ENCODE assay signal across 8 cellular contexts in genomic region chr6:157227202-157228166, GRCh38.
A peak's percentile ranks its signal among the peaks of the same experiment; 100 is the strongest.
DNase-seq lines count a peak whose midpoint lies in the region; ATAC-seq and TF ChIP-seq lines count a peak whose summit lies in the region.

No MANE protein-coding gene starts in this region.

- no peak overlapping the region for H3K23ac ChIP-seq in mesenchymal stem cell (ENCODE audit: low read length in 2 of 2)

- no peaks in the 10 kb centered on the region for H3K36me3 ChIP-seq in thyroid gland
- H3K36me3 ChIP-seq in mesenchymal stem cell (ENCODE audit: control insufficient read depth in 1 of 2, insufficient read depth in 2 of 2, low read depth in 1 of 2, low read length in 2 of 2), result peaks cover 0 to 6% of the 10 kb centered on the region in 2 experiments

- H2AFZ ChIP-seq in mesenchymal stem cell (ENCODE audit: low read depth, low read length), result no peak overlapping the region

- no peaks in the 10 kb centered on the region for H3K9me3 ChIP-seq in thyroid gland
- H3K9me3 ChIP-seq in mesenchymal stem cell (ENCODE audit: control insufficient read depth, low read length), result no peaks in the 10 kb centered on the region

- H4K8ac ChIP-seq in mesenchymal stem cell (ENCODE audit: low read length), result no peak overlapping the region

- no peaks in the 10 kb centered on the region for H3K79me1 ChIP-seq in mesenchymal stem cell (replicated peaks; ENCODE audit: low read length, poor library complexity, severe bottlenecking)

- H3K27ac ChIP-seq in thyroid gland, result no peak overlapping the region
- no peak overlapping the region for H3K27ac ChIP-seq in mesenchymal stem cell (ENCODE audit: low read length, poor library complexity, severe bottlenecking)

- H2BK5ac ChIP-seq in mesenchymal stem cell (ENCODE audit: low read depth, low read length, poor library complexity, severe bottlenecking), result no peak overlapping the region

- no peak overlapping the region for H4K91ac ChIP-seq in mesenchymal stem cell (ENCODE audit: low read length)

- TF ChIP-seq POLR2A in thyroid gland (IDR thresholded peaks at IDR 0.05), result no peak

- H3K27me3 ChIP-seq in thyroid gland (no peaks in the 10 kb centered on the region), mesenchymal stem cell (ENCODE audit: control insufficient read depth in 1 of 2, insufficient read depth in 1 of 2, low read length in 2 of 2) (peaks cover 0 to 15% of the 10 kb centered on the region in 2 experiments)

- no peak overlapping the region for H2BK120ac ChIP-seq in mesenchymal stem cell (ENCODE audit: low read depth, low read length)

- peaks cover 0 to 8% of the 10 kb centered on the region in 2 donors for H3K4me1 ChIP-seq in thyroid gland
- peaks cover 6% of the 10 kb centered on the region for H3K4me1 ChIP-seq in mesenchymal stem cell (ENCODE audit: control insufficient read depth, insufficient read depth, low read depth, low read length)

- no peak overlapping the region for H3K18ac ChIP-seq in mesenchymal stem cell (ENCODE audit: low read depth in 1 of 2, low read length in 2 of 2)

- no peak overlapping the region for H3K4ac ChIP-seq in mesenchymal stem cell (ENCODE audit: low read depth in 1 of 2, low read length in 2 of 2)

- H2BK15ac ChIP-seq in mesenchymal stem cell (ENCODE audit: low read depth, poor library complexity, severe bottlenecking), result no peak overlapping the region

- no peak overlapping the region for H2AK5ac ChIP-seq in mesenchymal stem cell (ENCODE audit: low read length, severe bottlenecking)

- DNase-seq in activated effector memory CD4-positive, alpha-beta T cell treated with Interleukin-2 at 50 U/mL for 16 hours, result peak; percentile 20
- no peak for DNase-seq in activated effector memory CD4-positive, alpha-beta T cell treated with anti-CD3 and anti-CD28 coated beads, Interleukin-2, amount 50 U/mL, for 16 hours
- peak; percentile 36 for DNase-seq in OCI-M1 (lab: John Stamatoyannopoulos, UW)
- no peak for DNase-seq in endothelial cell (ENCODE audit: low spot score)
- peak; percentile 47 for DNase-seq in type B pancreatic cell (ENCODE audit: extremely low spot score, unreplicated experiment)
- DNase-seq in thyroid gland, result no peak
- no peak for DNase-seq in mesenchymal stem cell

- H3K4me1 Mint-ChIP-seq in endothelial cell (ENCODE audit: unreplicated experiment) (no peaks in the 10 kb centered on the region), type B pancreatic cell (ENCODE audit: unreplicated experiment) (peaks cover 17% of the 10 kb centered on the region)

- H3K9ac ChIP-seq in mesenchymal stem cell (ENCODE audit: low read length), result no peak overlapping the region

- H3K27me3 Mint-ChIP-seq in endothelial cell (ENCODE audit: unreplicated experiment) (peaks cover 10% of the 10 kb centered on the region), type B pancreatic cell (peaks cover 13% of the 10 kb centered on the region)

- no peak overlapping the region for H3K4me2 ChIP-seq in mesenchymal stem cell (ENCODE audit: low read length, poor library complexity, severe bottlenecking)

- no peak overlapping the region for H3K27ac Mint-ChIP-seq in endothelial cell (ENCODE audit: unreplicated experiment)
- no peak overlapping the region for H3K27ac Mint-ChIP-seq in type B pancreatic cell

- H2BK12ac ChIP-seq in mesenchymal stem cell (ENCODE audit: low read length in 2 of 2), result no peak overlapping the region

- peak; percentile 58 for TF ChIP-seq CTCF in endothelial cell (IDR thresholded peaks at IDR 0.05; ENCODE audit: unreplicated experiment)
- TF ChIP-seq CTCF in type B pancreatic cell (conservative IDR thresholded peaks at IDR 0.05), result peak; percentile 62
- TF ChIP-seq CTCF in thyroid gland (IDR thresholded peaks at IDR 0.05), result peak in 1 of 6 experiments; percentile 17

- no peak overlapping the region for H3K14ac ChIP-seq in mesenchymal stem cell (ENCODE audit: low read length in 2 of 2)

- intact Hi-C loops in thyroid gland (cut with DNase I), result no loop called here

- H3K36me3 Mint-ChIP-seq in endothelial cell (ENCODE audit: low read depth, unreplicated experiment) (peaks cover 8% of the 10 kb centered on the region), type B pancreatic cell (no peaks in the 10 kb centered on the region)

- ATAC-seq in HG03139 (IDR thresholded peaks at IDR 0.05; ENCODE audit: unreplicated experiment), result no peak

- 83 to 87% methylated on average over 28 to 36 of the region's 36 CpGs for WGBS in thyroid gland, 2 donors
- WGBS in mesenchymal stem cell, result 93% methylated on average over 35 of the region's 36 CpGs

- H3K9me3 Mint-ChIP-seq in endothelial cell (ENCODE audit: unreplicated experiment), result no peaks in the 10 kb centered on the region
- no peaks in the 10 kb centered on the region for H3K9me3 Mint-ChIP-seq in type B pancreatic cell

- H3K4me3 Mint-ChIP-seq in endothelial cell (ENCODE audit: unreplicated experiment) (no peak overlapping the region), type B pancreatic cell (no peak overlapping the region)

- H3K4me3 ChIP-seq in thyroid gland (replicated peaks in 1 of 3), result no peak overlapping the region
- no peak overlapping the region for H3K4me3 ChIP-seq in mesenchymal stem cell (ENCODE audit: insufficient read depth in 1 of 2, low read depth in 1 of 2, low read length in 2 of 2)

Comparison
In these comparisons a context has a peak if more than half of its experiments do, and no peak if none do; other contexts are left out.
1. DNase-seq: peak in activated effector memory CD4-positive, alpha-beta T cell treated with Interleukin-2 at 50 U/mL for 16 hours (single experiment), OCI-M1 (single experiment) and type B pancreatic cell (single experiment); none in activated effector memory CD4-positive, alpha-beta T cell treated with anti-CD3 and anti-CD28 coated beads, Interleukin-2, amount 50 U/mL, for 16 hours (single experiment), endothelial cell (single experiment), thyroid gland (0 of 2) and mesenchymal stem cell (single experiment).